In the genomic region with DNA sequence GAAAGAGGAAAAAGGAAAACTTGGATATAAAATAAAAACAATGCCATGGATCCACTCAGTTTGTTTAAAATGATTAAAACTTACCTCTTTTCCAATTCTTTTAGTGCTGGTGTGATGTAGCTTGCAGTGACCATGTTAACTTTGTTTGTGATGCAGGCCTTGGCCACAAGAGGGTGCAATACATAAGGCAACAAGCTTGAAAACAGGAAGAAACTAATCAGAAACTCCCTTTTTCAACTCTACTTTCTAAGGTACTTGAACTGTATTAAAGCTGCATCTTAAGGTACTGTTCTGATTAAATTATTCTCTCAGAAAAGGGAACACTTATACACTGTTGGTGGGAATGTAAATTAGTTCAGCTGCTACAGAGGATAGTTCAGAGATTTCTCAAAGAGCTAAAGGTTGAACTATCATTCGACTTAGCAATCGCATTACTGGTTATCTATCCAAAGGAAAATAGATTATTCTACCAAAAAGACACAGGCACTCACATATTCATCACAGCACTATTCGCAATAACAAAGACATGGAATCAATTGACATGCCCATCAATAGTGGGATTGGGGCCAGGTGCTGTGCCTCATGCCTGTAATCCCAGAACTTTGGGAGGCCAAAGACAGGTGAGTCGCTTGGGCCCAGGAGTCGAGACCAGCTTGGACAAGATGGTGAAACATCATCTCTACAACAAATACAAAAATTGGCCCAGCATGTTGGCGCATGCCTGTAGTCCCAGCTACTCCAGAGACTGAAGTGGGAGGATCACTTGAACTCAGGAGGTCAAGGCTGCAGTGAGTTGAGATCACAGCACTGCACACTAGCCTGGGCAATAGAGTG, we compare ENCODE assay signal across 1 cellular context.
TF ChIP-seq lines count a peak whose summit lies in the region.

No MANE protein-coding gene starts in this region.

TF ChIP-seq in GM12878, 131 proteins besides CTCF, POLR2A, EP300 and RAD21 (continued from another document):
- TF ChIP-seq, protein P1, sequence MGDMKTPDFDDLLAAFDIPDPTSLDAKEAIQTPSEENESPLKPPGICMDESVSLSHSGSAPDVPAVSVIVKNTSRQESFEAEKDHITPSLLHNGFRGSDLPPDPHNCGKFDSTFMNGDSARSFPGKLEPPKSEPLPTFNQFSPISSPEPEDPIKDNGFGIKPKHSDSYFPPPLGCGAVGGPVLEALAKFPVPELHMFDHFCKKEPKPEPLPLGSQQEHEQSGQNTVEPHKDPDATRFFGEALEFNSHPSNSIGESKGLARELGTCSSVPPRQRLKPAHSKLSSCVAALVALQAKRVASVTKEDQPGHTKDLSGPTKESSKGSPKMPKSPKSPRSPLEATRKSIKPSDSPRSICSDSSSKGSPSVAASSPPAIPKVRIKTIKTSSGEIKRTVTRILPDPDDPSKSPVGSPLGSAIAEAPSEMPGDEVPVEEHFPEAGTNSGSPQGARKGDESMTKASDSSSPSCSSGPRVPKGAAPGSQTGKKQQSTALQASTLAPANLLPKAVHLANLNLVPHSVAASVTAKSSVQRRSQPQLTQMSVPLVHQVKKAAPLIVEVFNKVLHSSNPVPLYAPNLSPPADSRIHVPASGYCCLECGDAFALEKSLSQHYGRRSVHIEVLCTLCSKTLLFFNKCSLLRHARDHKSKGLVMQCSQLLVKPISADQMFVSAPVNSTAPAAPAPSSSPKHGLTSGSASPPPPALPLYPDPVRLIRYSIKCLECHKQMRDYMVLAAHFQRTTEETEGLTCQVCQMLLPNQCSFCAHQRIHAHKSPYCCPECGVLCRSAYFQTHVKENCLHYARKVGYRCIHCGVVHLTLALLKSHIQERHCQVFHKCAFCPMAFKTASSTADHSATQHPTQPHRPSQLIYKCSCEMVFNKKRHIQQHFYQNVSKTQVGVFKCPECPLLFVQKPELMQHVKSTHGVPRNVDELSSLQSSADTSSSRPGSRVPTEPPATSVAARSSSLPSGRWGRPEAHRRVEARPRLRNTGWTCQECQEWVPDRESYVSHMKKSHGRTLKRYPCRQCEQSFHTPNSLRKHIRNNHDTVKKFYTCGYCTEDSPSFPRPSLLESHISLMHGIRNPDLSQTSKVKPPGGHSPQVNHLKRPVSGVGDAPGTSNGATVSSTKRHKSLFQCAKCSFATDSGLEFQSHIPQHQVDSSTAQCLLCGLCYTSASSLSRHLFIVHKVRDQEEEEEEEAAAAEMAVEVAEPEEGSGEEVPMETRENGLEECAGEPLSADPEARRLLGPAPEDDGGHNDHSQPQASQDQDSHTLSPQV (IDR thresholded peaks at IDR 0.05): no peak
- TF ChIP-seq SMC3 (IDR thresholded peaks at IDR 0.05; ENCODE audit: borderline replicate concordance, low read length) (peak; percentile 66; the same call in 1 of the 2 replicates), IKZF1 (conservative IDR thresholded peaks at IDR 0.05) (no peak)
